ENCODE assay signal across 8 cellular contexts in genomic region chr2:108621689-108622681, GRCh38.
DNase-seq lines count a peak whose midpoint lies in the region.

No MANE protein-coding gene starts in this region.

- no peaks in the 10 kb centered on the region for H3K9me3 ChIP-seq in iPS-18a (ENCODE audit: control insufficient read depth, low read depth, low read length)

- peak overlapping the region; percentile 78 for H3K27ac ChIP-seq in iPS-18a (ENCODE audit: low read length)
- H3K27ac ChIP-seq in urinary bladder (ENCODE audit: low read depth): peak overlapping the region; percentile 38

- no peaks in the 10 kb centered on the region for H3K36me3 Mint-ChIP-seq in activated naive CD4-positive, alpha-beta T cell treated with anti-CD3 and anti-CD28 coated beads for 36 hours (ENCODE audit: low read depth)
- peaks cover 14% of the 10 kb centered on the region for H3K36me3 Mint-ChIP-seq in activated CD4-positive, alpha-beta memory T cell treated with anti-CD3 and anti-CD28 coated beads for 36 hours

- no peaks in the 10 kb centered on the region for H3K27me3 Mint-ChIP-seq in activated naive CD4-positive, alpha-beta T cell treated with anti-CD3 and anti-CD28 coated beads for 36 hours (ENCODE audit: low read depth)
- no peaks in the 10 kb centered on the region for H3K27me3 Mint-ChIP-seq in activated CD4-positive, alpha-beta memory T cell treated with anti-CD3 and anti-CD28 coated beads for 36 hours

- peak overlapping the region; percentile 54 for H3K4me3 ChIP-seq in iPS-18a (ENCODE audit: low read length)
- peak overlapping the region; percentile 7 for H3K4me3 ChIP-seq in urinary bladder (ENCODE audit: low read depth, low read length)

- peak overlapping the region; percentile 92 for H3K27ac Mint-ChIP-seq in activated naive CD4-positive, alpha-beta T cell treated with anti-CD3 and anti-CD28 coated beads for 36 hours
- peak overlapping the region; percentile 97 for H3K27ac Mint-ChIP-seq in activated CD4-positive, alpha-beta memory T cell treated with anti-CD3 and anti-CD28 coated beads for 36 hours

- peaks cover 40% of the 10 kb centered on the region for H3K4me1 ChIP-seq in iPS-18a (ENCODE audit: control insufficient read depth, low read depth, low read length)
- no peaks in the 10 kb centered on the region for H3K4me1 ChIP-seq in urinary bladder (ENCODE audit: insufficient read depth)

- intact Hi-C loops in activated naive CD4-positive, alpha-beta T cell treated with anti-CD3 and anti-CD28 coated beads for 36 hours (cut with micrococcal nuclease): loop anchor here (1.0 to 10.0 kb wide), 9 partner anchors 7 to 593 kb away; partner anchors contain the start of genes CCDC138, GCC2 and RANBP2
- intact Hi-C loops in activated CD4-positive, alpha-beta memory T cell treated with anti-CD3 and anti-CD28 coated beads for 36 hours (cut with micrococcal nuclease): loop anchor here (1.0 to 2.0 kb wide), 3 partner anchors 7 to 31 kb away; no protein-coding TSS in a partner anchor

- WGBS in urinary bladder: 91% methylated on average over 2 of the region's 2 CpGs

- peak overlapping the region; percentile 58 for H3K9ac ChIP-seq in iPS-18a (ENCODE audit: low read length)

- POLR2A ChIA-PET in activated CD4-positive, alpha-beta memory T cell treated with anti-CD3 and anti-CD28 coated beads for 36 hours (lab: Charles Lee): interaction anchor here (0.6 to 4.1 kb wide), 7 partner anchors 8 to 88 kb away, joined by 3 to 67 read pairs (median 7); partner anchors contain the start of gene LIMS1

- H3K4me1 Mint-ChIP-seq in activated naive CD4-positive, alpha-beta T cell treated with anti-CD3 and anti-CD28 coated beads for 36 hours (ENCODE audit: low read depth): peaks cover 76% of the 10 kb centered on the region
- peaks cover 76% of the 10 kb centered on the region for H3K4me1 Mint-ChIP-seq in activated CD4-positive, alpha-beta memory T cell treated with anti-CD3 and anti-CD28 coated beads for 36 hours (ENCODE audit: low read depth)

- no peaks in the 10 kb centered on the region for H3K9me3 Mint-ChIP-seq in activated naive CD4-positive, alpha-beta T cell treated with anti-CD3 and anti-CD28 coated beads for 36 hours
- H3K9me3 Mint-ChIP-seq in activated CD4-positive, alpha-beta memory T cell treated with anti-CD3 and anti-CD28 coated beads for 36 hours: no peaks in the 10 kb centered on the region

- no peaks in the 10 kb centered on the region for H3K27me3 ChIP-seq in iPS-18a (ENCODE audit: control insufficient read depth, insufficient read depth, low read length)

- DNase-seq in activated naive CD4-positive, alpha-beta T cell treated with anti-CD3 and anti-CD28 coated beads for 36 hours: no peak
- no peak for DNase-seq in activated naive CD4-positive, alpha-beta T cell (lab: John Stamatoyannopoulos, UW)
- DNase-seq in activated CD4-positive, alpha-beta memory T cell treated with anti-CD3 and anti-CD28 coated beads for 36 hours: peak; percentile 52
- DNase-seq in mucosa of gallbladder (ENCODE audit: low spot score) (no peak), GF-D8 (lab: John Stamatoyannopoulos, UW) (no peak), UCSD-AML1 (lab: John Stamatoyannopoulos, UW; ENCODE audit: unreplicated experiment) (no peak)

- CTCF ChIA-PET in activated naive CD4-positive, alpha-beta T cell treated with anti-CD3 and anti-CD28 coated beads for 36 hours (lab: Charles Lee): interaction anchor here (0.7 to 11.2 kb wide), 3 partner anchors 10 to 17 kb away, joined by 3 to 107 read pairs (median 3); no protein-coding TSS in a partner anchor
- CTCF ChIA-PET in activated CD4-positive, alpha-beta memory T cell treated with anti-CD3 and anti-CD28 coated beads for 36 hours (lab: Charles Lee): interaction anchor here (0.9 to 8.8 kb wide), 5 partner anchors 7 to 16 kb away, joined by 3 to 129 read pairs (median 8); no protein-coding TSS in a partner anchor

- H3K36me3 ChIP-seq in iPS-18a (ENCODE audit: control insufficient read depth, low read depth, low read length): no peaks in the 10 kb centered on the region
- H3K36me3 ChIP-seq in urinary bladder (ENCODE audit: insufficient read depth): no peaks in the 10 kb centered on the region

- peak overlapping the region; percentile 84 for H3K4me3 Mint-ChIP-seq in activated naive CD4-positive, alpha-beta T cell treated with anti-CD3 and anti-CD28 coated beads for 36 hours
- H3K4me3 Mint-ChIP-seq in activated CD4-positive, alpha-beta memory T cell treated with anti-CD3 and anti-CD28 coated beads for 36 hours: peak overlapping the region; percentile 85
